Comparison of ENCODE assay signal across 7 cellular contexts in genomic region chrX:27976934-27977333, GRCh38. TPM values are rescaled to one million over a fixed set of nuclear protein-coding genes. Genes with fewer than 3 reads are reported as not detected.
"Had no signal": no experiment of that assay in that cellular context is flagged by ENCODE, and none has a peak within 500 bp of the region (broad histone marks: within the 10 kb centered on the region; RNA-seq: fewer than 3 reads in every experiment).

No MANE protein-coding gene starts in this region.

RNA-seq across cellular contexts. Expression of gene DCAF8L1, which starts 4.3 kb away (rescaled TPM):
- total RNA-seq: LHCN-M2, MCF 10A, OCI-LY7, PC-3, Peyer's patch, Right ventricle myocardium superior, SJSA1 had no signal
